Comparison of ENCODE assay signal across 1 cellular context in the genomic region with DNA sequence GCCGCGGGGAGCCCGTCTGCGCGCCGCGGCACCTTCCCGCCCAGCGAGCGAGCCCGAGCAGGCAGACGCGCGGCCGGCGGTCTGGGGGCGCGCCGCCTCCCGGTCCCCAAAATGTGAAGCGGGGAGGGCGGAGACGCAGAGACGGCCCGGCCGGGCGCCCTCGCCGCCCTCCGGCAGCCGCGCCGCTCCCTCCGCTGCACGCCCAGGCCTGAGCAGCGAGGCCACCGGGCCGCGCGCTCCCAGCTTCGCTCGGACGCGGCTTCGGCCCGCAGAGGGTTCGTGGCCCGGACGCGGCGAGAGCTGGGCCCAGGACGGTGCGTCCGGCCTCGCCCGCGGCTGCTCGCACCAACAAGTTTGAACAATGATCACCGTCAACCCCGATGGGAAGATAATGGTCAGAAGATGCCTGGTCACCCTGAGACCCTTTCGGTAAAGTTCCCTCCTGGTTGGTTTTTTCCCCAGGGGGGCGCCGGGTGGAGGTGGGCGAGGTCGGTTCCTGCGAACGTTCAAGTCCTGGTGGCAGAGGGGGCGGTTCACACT.
TF ChIP-seq lines count a peak whose summit lies in the region.

No MANE protein-coding gene starts in this region.

TF ChIP-seq in K562, 482 proteins besides CTCF, POLR2A, EP300 and RAD21:
- TF ChIP-seq, protein P1, sequence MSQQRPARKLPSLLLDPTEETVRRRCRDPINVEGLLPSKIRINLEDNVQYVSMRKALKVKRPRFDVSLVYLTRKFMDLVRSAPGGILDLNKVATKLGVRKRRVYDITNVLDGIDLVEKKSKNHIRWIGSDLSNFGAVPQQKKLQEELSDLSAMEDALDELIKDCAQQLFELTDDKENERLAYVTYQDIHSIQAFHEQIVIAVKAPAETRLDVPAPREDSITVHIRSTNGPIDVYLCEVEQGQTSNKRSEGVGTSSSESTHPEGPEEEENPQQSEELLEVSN (IDR thresholded peaks at IDR 0.05; ENCODE audit: borderline replicate concordance in 1 of 2, extremely low read depth in 1 of 2, insufficient read depth in 1 of 2, insufficient read length in 1 of 2, low read depth in 1 of 2, low read length in 1 of 2, poor library complexity in 1 of 2, severe bottlenecking in 1 of 2) = peak; percentile 1 to 36
- TF ChIP-seq GATAD2B (IDR thresholded peaks at IDR 0.05; ENCODE audit: borderline replicate concordance) (0 out of 2 replicates have a peak, but pooled peaks have one; percentile 4), CCNT2 (IDR thresholded peaks at IDR 0.05; ENCODE audit: borderline replicate concordance, extremely low read depth, insufficient read length, low read depth, low read length) (peak; percentile 5), PHF8 (IDR thresholded peaks at IDR 0.05; ENCODE audit: borderline replicate concordance, low read length) (peak; percentile 22; the same call in 1 of the 2 replicates), ZNF12 (CRISPR knock-in tag; IDR thresholded peaks at IDR 0.05) (no peak), SNIP1 (IDR thresholded peaks at IDR 0.05; ENCODE audit: low read depth) (no peak)
